In the genomic region with DNA sequence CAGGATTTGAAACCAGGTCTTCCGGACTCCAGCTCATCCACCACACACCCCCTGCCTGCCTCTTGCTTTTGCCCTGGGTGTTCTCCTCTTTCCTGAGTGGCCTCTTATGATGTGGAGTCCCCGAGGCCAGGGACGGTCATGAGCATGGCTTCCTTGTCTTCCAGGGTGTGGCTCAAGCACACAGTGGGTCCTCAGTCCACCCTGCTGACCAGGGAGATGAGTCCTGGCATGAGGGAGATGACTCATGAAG, we compare ENCODE assay signal across 1 cellular context.
TF ChIP-seq lines count a peak whose summit lies in the region.

No MANE protein-coding gene starts in this region.

TF ChIP-seq in K562, 482 proteins besides CTCF, POLR2A, EP300 and RAD21 (continued from another document and continues in another):
- TF ChIP-seq, protein P1, sequence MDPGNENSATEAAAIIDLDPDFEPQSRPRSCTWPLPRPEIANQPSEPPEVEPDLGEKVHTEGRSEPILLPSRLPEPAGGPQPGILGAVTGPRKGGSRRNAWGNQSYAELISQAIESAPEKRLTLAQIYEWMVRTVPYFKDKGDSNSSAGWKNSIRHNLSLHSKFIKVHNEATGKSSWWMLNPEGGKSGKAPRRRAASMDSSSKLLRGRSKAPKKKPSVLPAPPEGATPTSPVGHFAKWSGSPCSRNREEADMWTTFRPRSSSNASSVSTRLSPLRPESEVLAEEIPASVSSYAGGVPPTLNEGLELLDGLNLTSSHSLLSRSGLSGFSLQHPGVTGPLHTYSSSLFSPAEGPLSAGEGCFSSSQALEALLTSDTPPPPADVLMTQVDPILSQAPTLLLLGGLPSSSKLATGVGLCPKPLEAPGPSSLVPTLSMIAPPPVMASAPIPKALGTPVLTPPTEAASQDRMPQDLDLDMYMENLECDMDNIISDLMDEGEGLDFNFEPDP (CRISPR knock-in tag; IDR thresholded peaks at IDR 0.05), result no peak
- peak; percentile 72; the same call in 1 of the 2 replicates for TF ChIP-seq ZBTB1 (CRISPR knock-in tag; IDR thresholded peaks at IDR 0.05; ENCODE audit: borderline replicate concordance, low read depth)
- 0 out of 4 replicates have a peak, but pooled peaks of 1 of the 2 experiments have one; percentile 10 for TF ChIP-seq MAZ (CRISPR knock-in tag; conservative IDR thresholded peaks at IDR 0.05 in 1 of 2, IDR thresholded peaks at IDR 0.05 in 1 of 2)
- TF ChIP-seq ZNF140 (CRISPR knock-in tag; IDR thresholded peaks at IDR 0.05), result no peak
- TF ChIP-seq SMAD2 (IDR thresholded peaks at IDR 0.05; ENCODE audit: low read depth, low read length), result no peak
- TF ChIP-seq ETV5 (CRISPR knock-in tag; IDR thresholded peaks at IDR 0.05; ENCODE audit: low read depth), result 0 out of 2 replicates have a peak, but pooled peaks have one; percentile 14
- no peak for TF ChIP-seq CBX2 (IDR thresholded peaks at IDR 0.05; ENCODE audit: insufficient read depth, low read length, poor library complexity, severe bottlenecking)
- TF ChIP-seq SMARCB1 (IDR thresholded peaks at IDR 0.05; ENCODE audit: insufficient read length, low read depth), result no peak
- TF ChIP-seq JUN (IDR thresholded peaks at IDR 0.05; ENCODE audit: borderline replicate concordance, low read depth, low read length), result no peak
- no peak for TF ChIP-seq JUN (CRISPR knock-in tag; IDR thresholded peaks at IDR 0.05; ENCODE audit: borderline replicate concordance)
- no peak for TF ChIP-seq ESRRB (CRISPR knock-in tag; IDR thresholded peaks at IDR 0.05; ENCODE audit: borderline replicate concordance)
- TF ChIP-seq EHMT2 (IDR thresholded peaks at IDR 0.05), result no peak
- TF ChIP-seq HDAC3 (IDR thresholded peaks at IDR 0.05; ENCODE audit: borderline replicate concordance, partially characterized antibody), result no peak
- TF ChIP-seq COPS2 (conservative IDR thresholded peaks at IDR 0.05), result no peak
- TF ChIP-seq CUX1 (CRISPR knock-in tag; IDR thresholded peaks at IDR 0.05), result no peak
- TF ChIP-seq SIN3A (IDR thresholded peaks at IDR 0.05; ENCODE audit: borderline replicate concordance in 2 of 2, control insufficient read depth in 1 of 2, low read depth in 2 of 2, low read length in 2 of 2), result no peak
- TF ChIP-seq KLF6 (CRISPR knock-in tag; IDR thresholded peaks at IDR 0.05; ENCODE audit: borderline replicate concordance), result no peak
- TF ChIP-seq DPF2 (IDR thresholded peaks at IDR 0.05), result no peak
- no peak for TF ChIP-seq ZNF830 (CRISPR knock-in tag; IDR thresholded peaks at IDR 0.05)
- TF ChIP-seq ILF3 (IDR thresholded peaks at IDR 0.05; ENCODE audit: borderline replicate concordance), result no peak
- no peak for TF ChIP-seq ZNF76 (CRISPR knock-in tag; IDR thresholded peaks at IDR 0.05; ENCODE audit: borderline replicate concordance)
- TF ChIP-seq ZBTB40 (IDR thresholded peaks at IDR 0.05), result no peak
- TF ChIP-seq ZBTB40 (CRISPR knock-in tag; IDR thresholded peaks at IDR 0.05), result no peak
- TF ChIP-seq ZKSCAN1 (IDR thresholded peaks at IDR 0.05; ENCODE audit: low read depth, low read length), result peak; percentile 95
- TF ChIP-seq HOMEZ (CRISPR knock-in tag; IDR thresholded peaks at IDR 0.05), result no peak
- TF ChIP-seq, protein P2, sequence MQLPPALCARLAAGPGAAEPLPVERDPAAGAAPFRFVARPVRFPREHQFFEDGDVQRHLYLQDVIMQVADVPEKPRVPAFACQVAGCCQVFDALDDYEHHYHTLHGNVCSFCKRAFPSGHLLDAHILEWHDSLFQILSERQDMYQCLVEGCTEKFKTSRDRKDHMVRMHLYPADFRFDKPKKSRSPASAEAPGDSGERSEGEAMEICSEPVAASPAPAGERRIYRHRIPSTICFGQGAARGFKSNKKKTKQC (CRISPR knock-in tag; IDR thresholded peaks at IDR 0.05), result no peak
- peak; percentile 27; the same call in 1 of the 2 replicates for TF ChIP-seq ZNF592 (IDR thresholded peaks at IDR 0.05)
- no peak for TF ChIP-seq TCF3 (CRISPR knock-in tag; IDR thresholded peaks at IDR 0.05)
- no peak for TF ChIP-seq TCF7 (IDR thresholded peaks at IDR 0.05; ENCODE audit: borderline replicate concordance)
- TF ChIP-seq TARDBP (IDR thresholded peaks at IDR 0.05), result no peak
- no peak for TF ChIP-seq BHLHE40 (IDR thresholded peaks at IDR 0.05; ENCODE audit: low read length)
- TF ChIP-seq ZNF551 (CRISPR knock-in tag; IDR thresholded peaks at IDR 0.05), result no peak
- no peak for TF ChIP-seq ZBTB8A (IDR thresholded peaks at IDR 0.05; ENCODE audit: partially characterized antibody)
- no peak for TF ChIP-seq PHTF2 (CRISPR knock-in tag; IDR thresholded peaks at IDR 0.05)
- no peak for TF ChIP-seq OTX1 (CRISPR knock-in tag; IDR thresholded peaks at IDR 0.05)
- TF ChIP-seq TBP (optimal IDR thresholded peaks at IDR 0.05; ENCODE audit: low read depth, low read length), result no peak
- TF ChIP-seq ZNF764 (CRISPR knock-in tag; IDR thresholded peaks at IDR 0.05; ENCODE audit: low read depth), result no peak
- no peak; the same call in 1 of the 2 replicates for TF ChIP-seq NFRKB (IDR thresholded peaks at IDR 0.05; ENCODE audit: low read depth)
- no peak for TF ChIP-seq FOSL1 (tag; conservative IDR thresholded peaks at IDR 0.05)
- no peak for TF ChIP-seq DMBX1 (CRISPR knock-in tag; IDR thresholded peaks at IDR 0.05; ENCODE audit: borderline replicate concordance)
- no peak for TF ChIP-seq TAF9B (IDR thresholded peaks at IDR 0.05; ENCODE audit: partially characterized antibody)
